Comparison of ENCODE assay signal across 8 cellular contexts in the genomic region with DNA sequence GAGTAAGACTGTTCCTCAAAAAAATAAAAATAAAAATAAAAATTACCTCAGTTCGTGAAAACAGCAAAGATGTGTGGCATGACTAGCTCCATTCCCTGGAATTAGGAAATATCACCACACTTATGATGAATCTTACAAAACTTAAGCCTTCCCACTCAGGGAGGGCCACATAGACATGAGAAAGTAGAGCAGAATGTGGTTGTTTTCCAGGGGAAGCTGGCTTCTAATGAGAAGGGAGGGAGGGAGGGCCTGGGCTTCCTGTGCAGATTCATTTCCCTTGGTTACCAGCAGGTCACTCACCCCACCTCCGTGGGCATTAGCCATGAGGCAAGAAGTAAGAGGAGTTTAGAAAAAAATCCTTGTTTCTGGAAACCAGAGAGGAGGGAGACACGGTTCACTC.
DNase-seq lines count a peak whose midpoint lies in the region; ATAC-seq, FAIRE-seq and TF ChIP-seq lines count a peak whose summit lies in the region.

No MANE protein-coding gene starts in this region.

- no peak for FAIRE-seq in HepG2 (lab: Jason Lieb, UNC)

- TF ChIP-seq CTCF in right lobe of liver (IDR thresholded peaks at IDR 0.05) = no peak
- TF ChIP-seq CTCF in HepG2 (CRISPR knock-in tag; IDR thresholded peaks at IDR 0.05) = no peak
- no peak for TF ChIP-seq CTCF in hepatocyte (IDR thresholded peaks at IDR 0.05; ENCODE audit: poor library complexity)

- ATAC-seq in right lobe of liver (peak; percentile 53 to 74 (median 57)), HepG2 (no peak), HG02938 (IDR thresholded peaks at IDR 0.05; ENCODE audit: unreplicated experiment) (no peak)

- no peaks in the 10 kb centered on the region for H3K79me2 ChIP-seq in HepG2 (ENCODE audit: insufficient read depth, low read length)
- H3K79me2 ChIP-seq in hepatocyte = no peaks in the 10 kb centered on the region

- H3K9me2 ChIP-seq in hepatocyte (replicated peaks; ENCODE audit: insufficient read depth) = no peaks in the 10 kb centered on the region

- H3K27me3 ChIP-seq in right lobe of liver (no peaks in the 10 kb centered on the region), HepG2 (ENCODE audit: control insufficient read depth in 1 of 2, insufficient read depth in 2 of 2, low read length in 2 of 2) (peaks cover 0 to 9% of the 10 kb centered on the region in 2 experiments; a peak in 1 of 5 replicates), adipocyte (replicated peaks; ENCODE audit: control insufficient read depth, insufficient read depth, low read length) (no peaks in the 10 kb centered on the region), hepatocyte (no peaks in the 10 kb centered on the region)

- no peaks in the 10 kb centered on the region for H3K4me1 ChIP-seq in right lobe of liver
- H3K4me1 ChIP-seq in HepG2 (ENCODE audit: insufficient read depth, low read length) = peaks cover 13% of the 10 kb centered on the region
- H3K4me1 ChIP-seq in adipocyte (ENCODE audit: control insufficient read depth, insufficient read depth, low read length) = peaks cover 43% of the 10 kb centered on the region
- peaks cover 14% of the 10 kb centered on the region for H3K4me1 ChIP-seq in hepatocyte (ENCODE audit: insufficient read depth)

- H3K9ac ChIP-seq in HepG2 (ENCODE audit: insufficient read depth, low read depth, low read length) (no peak overlapping the region), adipocyte (ENCODE audit: low read length) (peak overlapping the region; percentile 68)

- TF ChIP-seq POLR2A in right lobe of liver (IDR thresholded peaks at IDR 0.05) (no peak), HepG2 (IDR thresholded peaks at IDR 0.05; ENCODE audit: insufficient read depth in 1 of 2, low read depth in 2 of 2, low read length in 2 of 2) (no peak)

- BruUV-seq in HepG2 (replicated peaks; lab: Mats Ljungman, UMichigan) = no TSS peak

- in situ Hi-C loops in HepG2 (cut with HindIII; ENCODE audit: extremely low pct_ligation_motif_present, low pct_unique_long_range_greater_than_20kb) = no loop called here

- intact Hi-C loops in right lobe of liver (cut with DNase I) = no loop called here
- intact Hi-C loops in HepG2 (cut with micrococcal nuclease; ENCODE audit: unreplicated experiment) = no loop called here

- H3K36me3 ChIP-seq in right lobe of liver (no peaks in the 10 kb centered on the region), HepG2 (replicated peaks in 1 of 2; ENCODE audit: control insufficient read depth in 1 of 2, insufficient read depth in 2 of 2, low read length in 2 of 2) (no peaks in the 10 kb centered on the region), adipocyte (ENCODE audit: control insufficient read depth, insufficient read depth, low read length, severe bottlenecking) (no peaks in the 10 kb centered on the region), hepatocyte (replicated peaks; ENCODE audit: insufficient read depth, low read depth) (no peaks in the 10 kb centered on the region)

- POLR2A ChIA-PET in HepG2 (lab: Yijun Ruan, JAX) = no interaction called here

- no peak for TF ChIP-seq EP300 in HepG2 (IDR thresholded peaks at IDR 0.05; ENCODE audit: low read depth in 2 of 2, low read length in 2 of 2)
- no peak for TF ChIP-seq EP300 in HepG2 (CRISPR knock-in tag; IDR thresholded peaks at IDR 0.05; ENCODE audit: borderline replicate concordance)

- H3K27ac ChIP-seq in right lobe of liver = peak overlapping the region in 1 of 3 donors; percentile 24
- H3K27ac ChIP-seq in HepG2 (ENCODE audit: extremely low read length, insufficient read depth, low read length) = no peak overlapping the region
- H3K27ac ChIP-seq in hepatocyte = no peak overlapping the region

- no peak overlapping the region for H2AFZ ChIP-seq in HepG2 (ENCODE audit: low read length)
- H2AFZ ChIP-seq in hepatocyte = no peak overlapping the region

- WGBS in right lobe of liver (ENCODE audit: insufficient coverage, low coverage, low lambda C conversion rate, missing lambda C conversion rate) = 33% methylated on average over 2 of the region's 3 CpGs
- WGBS in HepG2 (ENCODE audit: low lambda C conversion rate) = 0% methylated on average over 2 of the region's 3 CpGs
- WGBS in hepatocyte (ENCODE audit: low lambda C conversion rate, missing lambda C conversion rate) = 39% methylated on average over 3 of the region's 3 CpGs

- CTCF ChIA-PET in HepG2 (lab: Yijun Ruan, JAX; ENCODE audit: low intra/inter-chr PET ratio, low total read pairs) = no interaction called here

- no peak for TF ChIP-seq RAD21 in HepG2 (CRISPR knock-in tag; IDR thresholded peaks at IDR 0.05)

- DNase-seq in right lobe of liver = peak in 2 of 3 donors; percentile 38 to 60
- DNase-seq in HepG2 (ENCODE audit: low spot score) = no peak
- peak; percentile 91 for DNase-seq in adipocyte (ENCODE audit: low read depth)
- peak; percentile 28 for DNase-seq in hepatocyte (ENCODE audit: low spot score)
- DNase-seq in stimulated activated naive CD4-positive, alpha-beta T cell (lab: John Stamatoyannopoulos, UW) = no peak
- DNase-seq in NCI-H1105 (lab: John Stamatoyannopoulos, UW) = no peak
- no peak for DNase-seq in T-helper 9 cell

- H4K20me1 ChIP-seq in HepG2 (ENCODE audit: insufficient read depth, low read length) = no peaks in the 10 kb centered on the region
- no peaks in the 10 kb centered on the region for H4K20me1 ChIP-seq in hepatocyte (ENCODE audit: insufficient read depth, poor library complexity, severe bottlenecking)

- H3K9me3 ChIP-seq in right lobe of liver = no peaks in the 10 kb centered on the region
- no peaks in the 10 kb centered on the region for H3K9me3 ChIP-seq in HepG2 (ENCODE audit: low read length)
- no peaks in the 10 kb centered on the region for H3K9me3 ChIP-seq in adipocyte (ENCODE audit: control insufficient read depth, low read length)
- H3K9me3 ChIP-seq in hepatocyte (ENCODE audit: low read depth) = no peaks in the 10 kb centered on the region

- H3K4me2 ChIP-seq in HepG2 (ENCODE audit: low read depth, low read length) (no peak overlapping the region), hepatocyte (no peak overlapping the region)

- H3K4me3 ChIP-seq in right lobe of liver = no peak overlapping the region
- no peak overlapping the region for H3K4me3 ChIP-seq in HepG2 (replicated peaks in 1 of 3; ENCODE audit: insufficient read depth in 1 of 3, low read depth in 2 of 3, low read length in 3 of 3)
- no peak overlapping the region for H3K4me3 ChIP-seq in adipocyte (ENCODE audit: low read length)
- no peak overlapping the region for H3K4me3 ChIP-seq in hepatocyte

TF ChIP-seq in HepG2, 621 proteins besides CTCF, POLR2A, EP300 and RAD21:
- TF ChIP-seq, protein P1, sequence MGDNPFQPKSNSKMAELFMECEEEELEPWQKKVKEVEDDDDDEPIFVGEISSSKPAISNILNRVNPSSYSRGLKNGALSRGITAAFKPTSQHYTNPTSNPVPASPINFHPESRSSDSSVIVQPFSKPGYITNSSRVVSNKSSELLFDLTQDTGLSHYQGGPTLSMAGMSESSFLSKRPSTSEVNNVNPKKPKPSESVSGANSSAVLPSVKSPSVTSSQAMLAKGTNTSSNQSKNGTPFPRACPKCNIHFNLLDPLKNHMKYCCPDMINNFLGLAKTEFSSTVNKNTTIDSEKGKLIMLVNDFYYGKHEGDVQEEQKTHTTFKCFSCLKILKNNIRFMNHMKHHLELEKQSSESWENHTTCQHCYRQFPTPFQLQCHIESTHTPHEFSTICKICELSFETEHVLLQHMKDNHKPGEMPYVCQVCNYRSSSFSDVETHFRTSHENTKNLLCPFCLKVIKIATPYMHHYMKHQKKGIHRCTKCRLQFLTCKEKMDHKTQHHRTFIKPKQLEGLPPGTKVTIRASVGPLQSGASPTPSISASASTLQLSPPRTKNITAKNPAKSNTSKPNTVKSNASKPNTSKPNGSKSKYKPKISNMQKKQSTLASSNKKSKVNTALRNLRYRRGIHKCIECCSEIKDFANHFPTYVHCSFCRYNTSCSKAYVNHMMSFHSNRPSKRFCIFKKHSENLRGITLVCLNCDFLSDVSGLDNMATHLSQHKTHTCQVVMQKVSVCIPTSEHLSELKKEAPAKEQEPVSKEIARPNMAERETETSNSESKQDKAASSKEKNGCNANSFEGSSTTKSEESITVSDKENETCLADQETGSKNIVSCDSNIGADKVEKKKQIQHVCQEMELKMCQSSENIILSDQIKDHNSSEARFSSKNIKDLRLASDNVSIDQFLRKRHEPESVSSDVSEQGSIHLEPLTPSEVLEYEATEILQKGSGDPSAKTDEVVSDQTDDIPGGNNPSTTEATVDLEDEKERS (CRISPR knock-in tag; IDR thresholded peaks at IDR 0.05) = no peak
- TF ChIP-seq MED8 (CRISPR knock-in tag; IDR thresholded peaks at IDR 0.05; ENCODE audit: insufficient replicate concordance) (no peak), DNMT3B (CRISPR knock-in tag; conservative IDR thresholded peaks at IDR 0.05) (no peak), NR2C2 (CRISPR knock-in tag; IDR thresholded peaks at IDR 0.05; ENCODE audit: borderline replicate concordance) (no peak), ZNF747 (CRISPR knock-in tag; IDR thresholded peaks at IDR 0.05; ENCODE audit: borderline replicate concordance) (no peak), JUND (CRISPR knock-in tag; IDR thresholded peaks at IDR 0.05) (no peak), DPF2 (CRISPR knock-in tag; IDR thresholded peaks at IDR 0.05; ENCODE audit: borderline replicate concordance, low read depth) (no peak), ZNF83 (CRISPR knock-in tag; IDR thresholded peaks at IDR 0.05; ENCODE audit: borderline replicate concordance) (no peak), NR2F1 (CRISPR knock-in tag; IDR thresholded peaks at IDR 0.05) (no peak), ZNF12 (CRISPR knock-in tag; IDR thresholded peaks at IDR 0.05) (no peak)
- TF ChIP-seq, protein P2, sequence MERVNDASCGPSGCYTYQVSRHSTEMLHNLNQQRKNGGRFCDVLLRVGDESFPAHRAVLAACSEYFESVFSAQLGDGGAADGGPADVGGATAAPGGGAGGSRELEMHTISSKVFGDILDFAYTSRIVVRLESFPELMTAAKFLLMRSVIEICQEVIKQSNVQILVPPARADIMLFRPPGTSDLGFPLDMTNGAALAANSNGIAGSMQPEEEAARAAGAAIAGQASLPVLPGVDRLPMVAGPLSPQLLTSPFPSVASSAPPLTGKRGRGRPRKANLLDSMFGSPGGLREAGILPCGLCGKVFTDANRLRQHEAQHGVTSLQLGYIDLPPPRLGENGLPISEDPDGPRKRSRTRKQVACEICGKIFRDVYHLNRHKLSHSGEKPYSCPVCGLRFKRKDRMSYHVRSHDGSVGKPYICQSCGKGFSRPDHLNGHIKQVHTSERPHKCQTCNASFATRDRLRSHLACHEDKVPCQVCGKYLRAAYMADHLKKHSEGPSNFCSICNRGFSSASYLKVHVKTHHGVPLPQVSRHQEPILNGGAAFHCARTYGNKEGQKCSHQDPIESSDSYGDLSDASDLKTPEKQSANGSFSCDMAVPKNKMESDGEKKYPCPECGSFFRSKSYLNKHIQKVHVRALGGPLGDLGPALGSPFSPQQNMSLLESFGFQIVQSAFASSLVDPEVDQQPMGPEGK (CRISPR knock-in tag; IDR thresholded peaks at IDR 0.05) = no peak

Comparison
In these comparisons a context has a peak if more than half of its experiments do, and no peak if none do; other contexts are left out.
1. ATAC-seq: peak in right lobe of liver (4 of 4); none in HepG2 (single experiment) and HG02938 (single experiment).
2. DNase-seq: peak in right lobe of liver (2 of 3), adipocyte (single experiment) and hepatocyte (single experiment); none in HepG2 (single experiment), stimulated activated naive CD4-positive, alpha-beta T cell (0 of 6), NCI-H1105 (single experiment) and T-helper 9 cell (single experiment).